Comparison of ENCODE assay signal across 26 cellular contexts in the genomic region with DNA sequence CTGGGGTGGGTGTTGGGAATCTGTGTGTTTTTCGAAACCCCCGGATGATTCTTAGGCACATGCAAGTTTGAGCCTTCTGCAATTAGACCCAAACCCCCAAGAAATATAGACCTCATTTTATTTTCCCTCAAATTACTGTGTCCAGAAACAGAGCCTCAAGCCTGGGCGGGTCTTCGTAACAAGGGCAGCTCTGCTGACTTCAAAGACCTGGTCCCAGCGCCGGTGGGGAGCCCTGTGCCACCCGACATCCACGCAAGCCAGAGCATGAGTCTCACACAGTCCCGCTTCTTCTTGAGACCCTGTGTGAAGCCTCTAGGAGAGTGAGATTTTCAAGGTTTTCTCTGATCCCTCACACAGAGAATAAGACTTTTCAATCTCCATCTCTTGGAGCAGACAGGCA.
"Had no signal": no experiment of that assay in that cellular context is flagged by ENCODE, and none has a peak within 500 bp of the region (broad histone marks: within the 10 kb centered on the region; RNA-seq: fewer than 3 reads in every experiment).

No MANE protein-coding gene starts in this region.

- H3K4me1 ChIP-seq: gastrocnemius medialis, heart right ventricle, left lung, lower lobe of right lung had no signal

- H3K27me3 ChIP-seq: gastrocnemius medialis, left lung had no signal

- ATAC-seq: effector memory CD8-positive, alpha-beta T cell; esophagus mucosa; gastrocnemius medialis; heart right ventricle; left cardiac atrium; left lung; left ventricle myocardium superior; lower lobe of right lung; mucosa of descending colon; naive thymus-derived CD8-positive, alpha-beta T cell had no signal

- H3K9me3 ChIP-seq: gastrocnemius medialis, heart right ventricle, left lung, lower lobe of right lung, mucosa of descending colon had no signal

- H3K4me1 Mint-ChIP-seq: naive B cell; naive thymus-derived CD8-positive, alpha-beta T cell had no signal

- H3K27ac Mint-ChIP-seq: effector memory CD8-positive, alpha-beta T cell; endodermal cell; mesothelial cell of epicardium; naive B cell; naive thymus-derived CD8-positive, alpha-beta T cell had no signal

- H3K4me3 ChIP-seq: coronary artery, dorsolateral prefrontal cortex, gastrocnemius medialis, heart right ventricle, left lung, lower lobe of right lung, mucosa of descending colon had no signal

- H3K36me3 ChIP-seq: gastrocnemius medialis, heart right ventricle, left lung, lower lobe of right lung had no signal

- DNase-seq: dermis blood vessel endothelial cell; dorsolateral prefrontal cortex; effector CD8-positive, alpha-beta T cell; effector memory CD8-positive, alpha-beta T cell; endodermal cell; erythroblast; foreskin fibroblast; foreskin melanocyte; gastrocnemius medialis; glutamatergic neuron; head of caudate nucleus; heart right ventricle; hippocampal formation; islet precursor cell; left cardiac atrium; left ventricle myocardium superior; lower lobe of right lung; mesenchymal stem cell; mucosa of descending colon; naive B cell; naive thymus-derived CD8-positive, alpha-beta T cell had no signal

- H3K4me3 Mint-ChIP-seq: effector memory CD8-positive, alpha-beta T cell; endodermal cell; mesothelial cell of epicardium; naive B cell; naive thymus-derived CD8-positive, alpha-beta T cell had no signal

- H3K36me3 Mint-ChIP-seq: mesothelial cell of epicardium; naive B cell; naive thymus-derived CD8-positive, alpha-beta T cell had no signal

- H3K27ac ChIP-seq: coronary artery, dorsolateral prefrontal cortex, epithelial cell of prostate, gastrocnemius medialis, heart right ventricle, left lung, lower lobe of right lung had no signal
